22 cellular contexts compared by ENCODE assay signal in genomic region chr12:62698701-62699101, GRCh38.
DNase-seq lines count a peak whose midpoint lies in the region; ATAC-seq, FAIRE-seq and TF ChIP-seq lines count a peak whose summit lies in the region.
"Had no signal": no experiment of that assay in that cellular context is flagged by ENCODE, and none has a peak within 500 bp of the region (broad histone marks: within the 10 kb centered on the region; RNA-seq: fewer than 3 reads in every experiment).

No MANE protein-coding gene starts in this region.

- ATAC-seq in HG03354 (IDR thresholded peaks at IDR 0.05; ENCODE audit: poor library complexity, severe bottlenecking, unreplicated experiment) = no peak
- ATAC-seq in HG03442 (IDR thresholded peaks at IDR 0.05; ENCODE audit: unreplicated experiment) = no peak
- no peak for ATAC-seq in HG03378 (IDR thresholded peaks at IDR 0.05; ENCODE audit: unreplicated experiment)
- ATAC-seq: activated CD4-positive, CD25-positive, alpha-beta regulatory T cell treated with anti-CD3 and anti-CD28 coated beads, Interleukin-2, amount 50 U/mL, for 24 hours; activated CD8-positive, alpha-beta memory T cell treated with anti-CD3 and anti-CD28 coated beads, Interleukin-2, amount 10 ng/mL, durations not matched to agents 7 days and 5 days; CD8-positive, alpha-beta T cell had no signal

- H3K27ac ChIP-seq in keratinocyte (ENCODE audit: control insufficient read depth, insufficient read depth, low read length) = no peak overlapping the region
- H3K27ac ChIP-seq: esophagus muscularis mucosa, ovary had no signal

- H3K4me3 ChIP-seq in cardiac fibroblast (replicated peaks in 1 of 2; ENCODE audit: low read depth in 2 of 2, low read length in 2 of 2) (no peak overlapping the region), keratinocyte (ENCODE audit: control insufficient read depth in 2 of 3, extremely low read depth in 1 of 3, insufficient read depth in 2 of 3, low read depth in 1 of 3, low read length in 3 of 3) (no peak overlapping the region)
- H3K4me3 ChIP-seq: esophagus muscularis mucosa, ovary, spleen had no signal

- peak; percentile 73 for FAIRE-seq in A204.1 (lab: Jason Lieb, UNC)
- FAIRE-seq in keratinocyte (lab: Jason Lieb, UNC) = no peak
- FAIRE-seq: H1 had no signal

- no peaks in the 10 kb centered on the region for H3K9me1 ChIP-seq in keratinocyte (ENCODE audit: control insufficient read depth, extremely low read depth, insufficient read depth, low read length)

- H2AFZ ChIP-seq in keratinocyte (ENCODE audit: control insufficient read depth, low read length) = peak overlapping the region; percentile 18

- peaks cover 24% of the 10 kb centered on the region for H3K4me1 ChIP-seq in keratinocyte (ENCODE audit: control insufficient read depth, extremely low read depth, insufficient read depth, low read length)

- no peak for TF ChIP-seq CTCF in cardiac fibroblast (IDR thresholded peaks at IDR 0.05; ENCODE audit: low read depth, low read length)
- TF ChIP-seq CTCF in keratinocyte (optimal IDR thresholded peaks at IDR 0.05 in 1 of 3, IDR thresholded peaks at IDR 0.05 in 1 of 3, conservative IDR thresholded peaks at IDR 0.05 in 1 of 3; ENCODE audit: extremely low read depth in 1 of 3, insufficient read depth in 2 of 3, low read length in 3 of 3) = no peak

- H4K20me1 ChIP-seq in keratinocyte (ENCODE audit: control insufficient read depth, extremely low read depth, insufficient read depth, low read length) = no peaks in the 10 kb centered on the region

- no peaks in the 10 kb centered on the region for H3K9me3 ChIP-seq in keratinocyte (ENCODE audit: control insufficient read depth, low read depth, low read length)
- H3K9me3 ChIP-seq: esophagus muscularis mucosa, ovary, spleen had no signal

- no peaks in the 10 kb centered on the region for H3K27me3 ChIP-seq in keratinocyte (ENCODE audit: control insufficient read depth, extremely low read depth, insufficient read depth, low read length)
- H3K27me3 ChIP-seq: esophagus muscularis mucosa, ovary, spleen had no signal

- H3K79me2 ChIP-seq in keratinocyte (ENCODE audit: control insufficient read depth, insufficient read depth, low read length) = no peaks in the 10 kb centered on the region

- H3K9ac ChIP-seq in keratinocyte (ENCODE audit: control insufficient read depth, extremely low read depth, insufficient read depth, low read length) = no peak overlapping the region

- DNase-seq in LHCN-M2 (ENCODE audit: low read depth) = peak; percentile 79
- DNase-seq in cardiac fibroblast (ENCODE audit: low read depth in 2 of 2) = peak; percentile 74 to 85
- DNase-seq in keratinocyte (ENCODE audit: low read depth, low spot score) = no peak
- no peak for DNase-seq in COLO668 (lab: John Stamatoyannopoulos, UW; ENCODE audit: unreplicated experiment)
- DNase-seq: ACHN; activated CD8-positive, alpha-beta memory T cell treated with anti-CD3 and anti-CD28 coated beads, Interleukin-2, amount 10 ng/mL, durations not matched to agents 7 days and 5 days; activated effector memory CD4-positive, alpha-beta T cell treated with Interleukin-2 at 50 U/mL for 16 hours; amygdala; CD8-positive, alpha-beta T cell; NCI-H146; NCI-H2227 treated with DMSO at 0.1 percent for 48 hours; ovary; SHP77; spleen; stimulated activated naive CD4-positive, alpha-beta T cell had no signal

- no peaks in the 10 kb centered on the region for H3K36me3 ChIP-seq in keratinocyte (ENCODE audit: control insufficient read depth in 2 of 2, extremely low read depth in 1 of 2, insufficient read depth in 2 of 2, low read length in 2 of 2)
- H3K36me3 ChIP-seq: esophagus muscularis mucosa, ovary, spleen had no signal

- dilution Hi-C loops in keratinocyte (cut with MboI; ENCODE audit: extremely low pct_ligation_motif_present, low sequenced_read_pairs) = no loop called here

- no peak overlapping the region for H3K4me2 ChIP-seq in keratinocyte (ENCODE audit: control insufficient read depth, extremely low read depth, insufficient read depth, low read depth, low read length)

Comparison
In these comparisons a context has a peak if more than half of its experiments do, and no peak if none do; other contexts are left out.
1. DNase-seq: peak in LHCN-M2 (single experiment) and cardiac fibroblast (2 of 2); none in keratinocyte (single experiment) and COLO668 (single experiment).